14 cellular contexts compared by ENCODE assay signal in the genomic region with DNA sequence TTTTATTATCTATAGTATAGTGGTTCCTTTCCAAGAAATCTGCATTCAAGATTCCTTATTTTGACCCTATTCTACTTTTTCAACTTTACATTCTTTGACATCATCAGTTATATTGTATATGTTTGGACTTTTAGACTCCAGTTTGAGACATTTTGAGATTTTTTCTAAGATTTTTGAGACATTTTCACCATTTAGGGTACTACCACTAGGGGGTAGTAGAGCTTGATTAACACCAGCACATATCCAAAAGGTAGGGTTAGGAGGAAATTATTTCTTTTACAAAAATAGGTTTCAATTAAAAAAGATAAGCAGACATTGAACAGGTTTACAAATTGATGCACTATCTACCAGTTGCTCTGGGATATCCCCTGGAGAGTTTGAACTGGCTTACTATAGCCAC.
DNase-seq lines count a peak whose midpoint lies in the region; ATAC-seq, FAIRE-seq and TF ChIP-seq lines count a peak whose summit lies in the region.
"Had no signal": no experiment of that assay in that cellular context is flagged by ENCODE, and none has a peak within 500 bp of the region (broad histone marks: within the 10 kb centered on the region; RNA-seq: fewer than 3 reads in every experiment).

No MANE protein-coding gene starts in this region.

- in situ Hi-C loops in GM23248 (cut with MboI) = no loop called here

- intact Hi-C loops in lower lobe of right lung (cut with DNase I) (no loop called here), testis (cut with DNase I; ENCODE audit: low total_unique reads) (no loop called here)

- H3K9me2 ChIP-seq in GM23248 (ENCODE audit: insufficient read depth) = no peaks in the 10 kb centered on the region

- H3K4me3 ChIP-seq in GM23248 (no peak overlapping the region), WERI-Rb-1 (ENCODE audit: low read depth, low read length) (no peak overlapping the region), lower lobe of right lung (no peak overlapping the region), testis (no peak overlapping the region)
- H3K4me3 ChIP-seq: coronary artery had no signal

- H2AFZ ChIP-seq in GM23248 = no peak overlapping the region

- H3K9me3 ChIP-seq in GM23248 (ENCODE audit: low read depth) = no peaks in the 10 kb centered on the region
- H3K9me3 ChIP-seq in WERI-Rb-1 (ENCODE audit: severe bottlenecking) = no peaks in the 10 kb centered on the region
- no peaks in the 10 kb centered on the region for H3K9me3 ChIP-seq in lower lobe of right lung
- H3K9me3 ChIP-seq in testis = no peaks in the 10 kb centered on the region

- H3K4me2 ChIP-seq in GM23248 (ENCODE audit: unreplicated experiment) = no peak overlapping the region

- TF ChIP-seq CTCF in D721Med (IDR thresholded peaks at IDR 0.05; ENCODE audit: insufficient read depth, missing control alignments) (peak; percentile 12), WERI-Rb-1 (IDR thresholded peaks at IDR 0.05; ENCODE audit: low read depth, low read length) (0 out of 2 replicates have a peak, but pooled peaks have one; percentile 9), lower lobe of right lung (IDR thresholded peaks at IDR 0.05) (peak; percentile 34), testis (IDR thresholded peaks at IDR 0.05) (no peak)

- ATAC-seq in lower lobe of right lung (no peak), HG02798 (IDR thresholded peaks at IDR 0.05; ENCODE audit: poor library complexity, unreplicated experiment) (no peak)
- ATAC-seq: T-helper 17 cell had no signal

- TF ChIP-seq POLR2A in testis (IDR thresholded peaks at IDR 0.05) = no peak

- no peaks in the 10 kb centered on the region for H4K20me1 ChIP-seq in GM23248 (ENCODE audit: insufficient read depth)

- H3K36me3 ChIP-seq in GM23248 (ENCODE audit: low read depth) (no peaks in the 10 kb centered on the region), WERI-Rb-1 (peaks cover 5% of the 10 kb centered on the region; the same call in 1 of the 2 replicates), lower lobe of right lung (no peaks in the 10 kb centered on the region), testis (ENCODE audit: low read depth, missing control alignments) (no peaks in the 10 kb centered on the region)

- no peak for FAIRE-seq in D721Med (lab: Jason Lieb, UNC)

- H3K27ac ChIP-seq in GM23248 (no peak overlapping the region), WERI-Rb-1 (no peak overlapping the region), lower lobe of right lung (no peak overlapping the region), testis (no peak overlapping the region)
- H3K27ac ChIP-seq: coronary artery had no signal

- DNase-seq in D721Med (ENCODE audit: insufficient read length, low spot score) (no peak), GM23248 (peak; percentile 0), WERI-Rb-1 (no peak), lower lobe of right lung (no peak), pons (ENCODE audit: low spot score) (no peak), testis (no peak)
- no peak for DNase-seq in activated CD4-positive, alpha-beta T cell treated with anti-CD3 and anti-CD28 coated beads, Interleukin-2, amount 50 U/mL, for 48 hours
- DNase-seq: activated CD4-positive, alpha-beta memory T cell treated with anti-CD3 and anti-CD28 coated beads, Interleukin-2, amount 10 ng/mL, durations not matched to agents 7 days and 5 days; activated naive CD4-positive, alpha-beta T cell treated with anti-CD3 and anti-CD28 coated beads, Interleukin-2, amount 10 ng/mL, durations not matched to agents 7 days and 5 days; DMS 273 treated with DMSO at 0.1 percent for 48 hours; NCI-H1417; T-helper 17 cell had no signal

- no peaks in the 10 kb centered on the region for H3F3A ChIP-seq in GM23248 (ENCODE audit: insufficient read depth)

- H3K27me3 ChIP-seq in GM23248 (replicated peaks; ENCODE audit: insufficient read depth) (no peaks in the 10 kb centered on the region), WERI-Rb-1 (ENCODE audit: insufficient read depth, low read depth, severe bottlenecking) (no peaks in the 10 kb centered on the region), lower lobe of right lung (ENCODE audit: low read depth) (no peaks in the 10 kb centered on the region), testis (no peaks in the 10 kb centered on the region)

- H3K79me2 ChIP-seq in GM23248 (ENCODE audit: insufficient read depth) = no peaks in the 10 kb centered on the region

- H3K4me1 ChIP-seq in GM23248 (ENCODE audit: insufficient read depth) (no peaks in the 10 kb centered on the region), lower lobe of right lung (no peaks in the 10 kb centered on the region), testis (no peaks in the 10 kb centered on the region)

- H3K9ac ChIP-seq in GM23248 = no peak overlapping the region

Comparison
In these comparisons a context has a peak if more than half of its experiments do, and no peak if none do; other contexts are left out.
1. CTCF ChIP-seq: peak in D721Med (single experiment), WERI-Rb-1 (single experiment) and lower lobe of right lung (single experiment); none in testis (0 of 3).